Comparison of ENCODE assay signal across 17 cellular contexts in genomic region chr12:131041216-131041967, GRCh38.
"Had no signal": no experiment of that assay in that cellular context is flagged by ENCODE, and none has a peak within 500 bp of the region (broad histone marks: within the 10 kb centered on the region; RNA-seq: fewer than 3 reads in every experiment).

No MANE protein-coding gene starts in this region.

- H3K9me3 Mint-ChIP-seq: activated CD8-positive, alpha-beta T cell treated with anti-CD3 and anti-CD28 coated beads for 36 hours had no signal

- H3K9me3 ChIP-seq: esophagus squamous epithelium, left lung, neutrophil, thyroid gland, uterus had no signal

- H3K79me2 ChIP-seq: hepatocyte had no signal

- H2AFZ ChIP-seq: hepatocyte had no signal

- H3K4me3 Mint-ChIP-seq: activated B cell treated with CpG ODN at 0.5 μM for 24 hours; activated CD8-positive, alpha-beta T cell treated with anti-CD3 and anti-CD28 coated beads for 36 hours; naive B cell; stimulated activated naive B cell treated with anti-CD40 and anti-IgM and Interleukin-4, amounts not matched to agents 10 μg/mL and 1 μg/mL and 100 μg/mL, for 72 hours had no signal

- H3K27ac ChIP-seq: esophagus squamous epithelium, hepatocyte, left lung, neutrophil, thyroid gland, uterus had no signal

- H3K27me3 Mint-ChIP-seq: activated B cell treated with CpG ODN at 0.5 μM for 24 hours; activated CD8-positive, alpha-beta T cell treated with anti-CD3 and anti-CD28 coated beads for 36 hours; stimulated activated naive B cell treated with anti-CD40 and anti-IgM and Interleukin-4, amounts not matched to agents 10 μg/mL and 1 μg/mL and 100 μg/mL, for 72 hours had no signal

- H3K4me1 Mint-ChIP-seq: activated B cell treated with CpG ODN at 0.5 μM for 24 hours had no signal

- H3K36me3 ChIP-seq: esophagus squamous epithelium, neutrophil, thyroid gland, uterus had no signal

- H3K4me3 ChIP-seq: esophagus squamous epithelium, hepatocyte, left lung, thyroid gland, uterus had no signal

- H3K4me2 ChIP-seq: hepatocyte had no signal

- H3K36me3 Mint-ChIP-seq: activated naive CD4-positive, alpha-beta T cell treated with anti-CD3 and anti-CD28 coated beads, Interleukin-2, amount 50 U/mL, for 72 hours had no signal

- H3K27me3 ChIP-seq: hepatocyte, left lung, neutrophil, thyroid gland, uterus had no signal

- H3K4me1 ChIP-seq: left lung, uterus had no signal

- DNase-seq: activated B cell treated with CpG ODN at 0.5 μM for 24 hours; activated CD4-positive, alpha-beta T cell treated with anti-CD3 and anti-CD28 coated beads for 48 hours; activated CD8-positive, alpha-beta T cell treated with anti-CD3 and anti-CD28 coated beads for 36 hours; activated effector memory CD4-positive, alpha-beta T cell treated with anti-CD3 and anti-CD28 coated beads, Interleukin-2, amount 50 U/mL, for 16 hours; activated T-cell treated with anti-CD3 and anti-CD28 coated beads, Interleukin-2, amount 50 U/mL, for 48 hours; esophagus squamous epithelium; islet precursor cell; naive B cell; stimulated activated CD4-positive, alpha-beta T cell treated with anti-CD3 and anti-CD28 coated beads, Interleukin-15, amount 100 ng/mL, for 24 hours; stimulated activated CD4-positive, alpha-beta T cell treated with anti-CD3 and anti-CD28 coated beads, Interleukin-4, amount 100 ng/mL, for 1 hour; stimulated activated naive B cell treated with anti-CD40 and anti-IgM and Interleukin-4, amounts not matched to agents 10 μg/mL and 1 μg/mL and 100 μg/mL, for 72 hours; thyroid gland; uterus had no signal

- ATAC-seq: activated CD8-positive, alpha-beta T cell treated with anti-CD3 and anti-CD28 coated beads for 36 hours; activated naive CD4-positive, alpha-beta T cell treated with anti-CD3 and anti-CD28 coated beads, Interleukin-2, amount 50 U/mL, for 72 hours; left lung; stimulated activated naive B cell treated with anti-CD40 and anti-IgM and Interleukin-4, amounts not matched to agents 10 μg/mL and 1 μg/mL and 100 μg/mL, for 72 hours had no signal

- H3K27ac Mint-ChIP-seq: activated B cell treated with CpG ODN at 0.5 μM for 24 hours; activated CD8-positive, alpha-beta T cell treated with anti-CD3 and anti-CD28 coated beads for 36 hours; activated naive CD4-positive, alpha-beta T cell treated with anti-CD3 and anti-CD28 coated beads, Interleukin-2, amount 50 U/mL, for 72 hours; stimulated activated naive B cell treated with anti-CD40 and anti-IgM and Interleukin-4, amounts not matched to agents 10 μg/mL and 1 μg/mL and 100 μg/mL, for 72 hours had no signal
